In genomic region chr2:202165945-202166344, GRCh38 we compare ENCODE assay signal across 20 cellular contexts.
"Had no signal": no experiment of that assay in that cellular context is flagged by ENCODE, and none has a peak within 500 bp of the region (broad histone marks: within the 10 kb centered on the region; RNA-seq: fewer than 3 reads in every experiment).

No MANE protein-coding gene starts in this region.

- H3K27me3 ChIP-seq: brain microvascular endothelial cell, gastroesophageal sphincter, upper lobe of right lung had no signal

- H3K4me1 ChIP-seq: upper lobe of right lung had no signal

- H3K27me3 Mint-ChIP-seq: activated CD4-positive, alpha-beta T cell treated with anti-CD3 and anti-CD28 coated beads, Interleukin-2, amount 10 ng/mL, durations not matched to agents 7 days and 5 days had no signal

- H3K36me3 ChIP-seq: brain microvascular endothelial cell, gastroesophageal sphincter, left ventricle myocardium inferior, upper lobe of right lung had no signal

- H3K27ac Mint-ChIP-seq: activated B cell treated with CpG ODN at 0.5 μM for 24 hours; activated CD4-positive, alpha-beta T cell treated with anti-CD3 and anti-CD28 coated beads, Interleukin-2, amount 10 ng/mL, durations not matched to agents 7 days and 5 days; activated T-helper 2 cell treated with anti-CD3 and anti-CD28 coated beads, Interferon-gamma antibody, Interleukin-2, Interleukin-4, amounts not matched to agents 10 μg/mL and 5 μg/mL and 100 μg/mL, durations not matched to agents 14 hours and 24 hours and 36 hours; T-helper 17 cell had no signal

- H3K4me3 Mint-ChIP-seq: activated B cell treated with CpG ODN at 0.5 μM for 24 hours; activated CD4-positive, alpha-beta T cell treated with anti-CD3 and anti-CD28 coated beads, Interleukin-2, amount 10 ng/mL, durations not matched to agents 7 days and 5 days; T-helper 17 cell had no signal

- H3K27ac ChIP-seq: brain microvascular endothelial cell, gastroesophageal sphincter, left ventricle myocardium inferior, upper lobe of right lung had no signal

- ATAC-seq: gastroesophageal sphincter; stimulated activated naive CD8-positive, alpha-beta T cell treated with anti-CD3 and anti-CD28 coated beads, Interleukin-15, Interleukin-2, amounts not matched to agents 100 U/mL and 50 U/mL, for 24 hours; T-helper 17 cell; upper lobe of right lung had no signal

- H3K9me3 Mint-ChIP-seq: activated B cell treated with CpG ODN at 0.5 μM for 24 hours; activated CD4-positive, alpha-beta T cell treated with anti-CD3 and anti-CD28 coated beads, Interleukin-2, amount 10 ng/mL, durations not matched to agents 7 days and 5 days; activated T-helper 2 cell treated with anti-CD3 and anti-CD28 coated beads, Interferon-gamma antibody, Interleukin-2, Interleukin-4, amounts not matched to agents 10 μg/mL and 5 μg/mL and 100 μg/mL, durations not matched to agents 14 hours and 24 hours and 36 hours had no signal

- FAIRE-seq: keratinocyte, TTC549 had no signal

- H3K9me3 ChIP-seq: gastroesophageal sphincter, left ventricle myocardium inferior, upper lobe of right lung had no signal

- DNase-seq: activated B cell treated with CpG ODN at 0.5 μM for 24 hours; activated CD4-positive, alpha-beta T cell treated with anti-CD3 and anti-CD28 coated beads, Interleukin-2, amount 10 ng/mL, durations not matched to agents 7 days and 5 days; activated CD8-positive, alpha-beta memory T cell treated with anti-CD3 and anti-CD28 coated beads for 24 hours; activated naive CD4-positive, alpha-beta T cell treated with anti-CD3 and anti-CD28 coated beads, Interleukin-2, amount 50 U/mL, for 16 hours; amniotic stem cell; brain microvascular endothelial cell; cerebellar nuclear complex; dermis blood vessel endothelial cell; erythroblast; left ventricle myocardium inferior; mesenchymal stem cell; stimulated activated CD4-positive, alpha-beta T cell treated with anti-CD3 and anti-CD28 coated beads, Interleukin-4, amount 100 ng/mL, for 1 hour; stimulated activated CD8-positive, alpha-beta memory T cell treated with anti-CD3 and anti-CD28 coated beads, Interleukin-4, amount 100 ng/mL, for 48 hours; stimulated activated naive CD8-positive, alpha-beta T cell treated with anti-CD3 and anti-CD28 coated beads, Interleukin-15, Interleukin-2, amounts not matched to agents 100 U/mL and 50 U/mL, for 24 hours; T-helper 17 cell; upper lobe of right lung had no signal

- H3K4me3 ChIP-seq: gastroesophageal sphincter, left ventricle myocardium inferior, upper lobe of right lung had no signal
